Comparison of ENCODE assay signal across 26 cellular contexts in genomic region chr10:42111661-42112330, GRCh38.
"Had no signal": no experiment of that assay in that cellular context is flagged by ENCODE, and none has a peak within 500 bp of the region (broad histone marks: within the 10 kb centered on the region; RNA-seq: fewer than 3 reads in every experiment).

No MANE protein-coding gene starts in this region.

- H3K36me3 ChIP-seq: brain microvascular endothelial cell, WERI-Rb-1 had no signal

- ATAC-seq: activated CD4-positive, CD25-positive, alpha-beta regulatory T cell treated with anti-CD3 and anti-CD28 coated beads, Interleukin-2, amount 50 U/mL, for 24 hours; activated CD8-positive, alpha-beta T cell treated with anti-CD3 and anti-CD28 coated beads for 36 hours; activated T-cell treated with anti-CD3 and anti-CD28 coated beads, Interleukin-2, amount 50 U/mL, for 4 hours; activated T-helper 17 cell treated with anti-CD3 and anti-CD28 coated beads, Interleukin-2, amount 50 U/mL, for 72 hours; esophagus mucosa; T-helper 17 cell had no signal

- H3K27me3 ChIP-seq: brain microvascular endothelial cell had no signal

- H3K27ac ChIP-seq: brain microvascular endothelial cell, epithelial cell of prostate, WERI-Rb-1 had no signal

- DNase-seq: activated B cell treated with CpG ODN at 0.5 μM for 24 hours; activated CD4-positive, alpha-beta T cell treated with anti-CD3 and anti-CD28 coated beads for 48 hours; activated CD4-positive, alpha-beta T cell treated with anti-CD3 and anti-CD28 coated beads, Interleukin-2, amount 50 U/mL, for 1 hour; activated CD4-positive, alpha-beta T cell treated with anti-CD3 and anti-CD28 coated beads, Interleukin-2, amount 50 U/mL, for 48 hours; activated CD8-positive, alpha-beta memory T cell treated with anti-CD3 and anti-CD28 coated beads for 24 hours; activated CD8-positive, alpha-beta T cell treated with anti-CD3 and anti-CD28 coated beads for 36 hours; activated effector memory CD4-positive, alpha-beta T cell treated with Interleukin-2 at 50 U/mL for 16 hours; activated gamma-delta T cell treated with Interleukin-2 at 50 U/mL for 16 hours; activated naive CD4-positive, alpha-beta T cell treated with anti-CD3 and anti-CD28 coated beads, Interleukin-2, amount 50 U/mL, for 16 hours; activated naive CD4-positive, alpha-beta T cell treated with Interleukin-2 at 50 U/mL for 16 hours; activated T-cell treated with anti-CD3 and anti-CD28 coated beads, Interleukin-2, amount 50 U/mL, for 4 hours; amniotic stem cell; anterior cingulate cortex; brain microvascular endothelial cell; cortex of kidney; dermis blood vessel endothelial cell; effector CD8-positive, alpha-beta T cell; foreskin fibroblast; T-helper 1 cell; T-helper 17 cell; T1000; WERI-Rb-1 had no signal
